8 cellular contexts compared by ENCODE assay signal in the genomic region with DNA sequence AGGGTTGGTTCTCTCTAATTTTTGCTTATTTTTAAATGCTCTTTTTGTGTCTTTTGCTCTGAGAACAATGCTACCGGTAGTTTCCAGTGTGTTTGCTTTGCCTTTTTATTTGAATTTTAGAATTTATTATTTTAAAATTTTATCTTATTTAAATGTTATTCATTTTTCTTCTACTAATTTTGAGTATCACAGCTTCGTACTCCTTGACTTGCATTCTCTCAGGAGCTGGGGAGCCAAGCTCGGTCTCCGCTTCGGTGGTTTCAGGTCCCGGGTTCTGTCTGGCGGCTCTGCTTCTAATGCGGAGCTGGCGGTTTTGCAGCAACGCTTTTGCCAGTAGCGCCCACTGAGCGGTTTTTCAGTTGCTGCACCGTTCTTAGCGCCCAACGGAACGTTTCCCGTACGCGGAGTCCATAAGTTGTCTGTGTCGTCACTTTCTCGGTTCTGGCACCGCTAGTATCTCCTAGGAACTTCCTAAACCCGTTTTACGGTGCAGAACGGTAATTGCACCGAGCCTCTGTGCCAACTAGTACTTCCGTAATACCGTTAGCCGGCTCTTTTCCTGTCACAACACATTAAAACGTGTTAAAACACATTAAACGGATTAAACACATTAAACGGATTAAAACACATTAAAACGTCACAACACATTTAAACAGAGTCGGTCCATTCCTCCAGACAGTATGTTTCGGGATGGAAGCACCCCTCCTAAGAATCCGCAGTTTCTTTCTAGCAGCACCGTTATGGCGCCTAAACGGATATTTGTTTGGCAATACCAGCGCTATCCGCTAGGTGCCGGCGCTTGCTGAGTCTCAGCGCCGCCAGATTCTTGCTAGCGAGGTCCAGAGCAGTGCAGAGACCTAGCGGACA. TPM values are rescaled to one million over a fixed set of nuclear protein-coding genes. Genes with fewer than 3 reads are reported as not detected.
DNase-seq lines count a peak whose midpoint lies in the region; ATAC-seq and TF ChIP-seq lines count a peak whose summit lies in the region.

No MANE protein-coding gene starts in this region.

- H3K56ac ChIP-seq in IMR-90 (ENCODE audit: extremely low read depth, insufficient read depth, low read length): peak overlapping the region; percentile 100

- H3K4me1 Mint-ChIP-seq in T-helper 2 cell treated with Interferon-gamma antibody and Interleukin-4, amounts not matched to agents 5 μg/mL and 100 μg/mL, for 36 hours (ENCODE audit: low read depth): peaks cover 25% of the 10 kb centered on the region

- peaks cover 16 to 51% of the 10 kb centered on the region in 2 experiments for H3K79me1 ChIP-seq in IMR-90 (ENCODE audit: low read depth in 1 of 2, low read length in 2 of 2)

- TF ChIP-seq RAD21 in IMR-90 (IDR thresholded peaks at IDR 0.05; ENCODE audit: low read length): peak; percentile 67

- peak overlapping the region; percentile 98 for H3K4ac ChIP-seq in IMR-90 (ENCODE audit: low read depth, low read length)

- POLR2A ChIA-PET in IMR-90 (lab: Charles Lee; ENCODE audit: unreplicated experiment): interaction anchor here (0.5 to 1.6 kb wide), 8 partner anchors 13 to 398 kb away, joined by 3 to 16 read pairs (median 4); no protein-coding TSS in a partner anchor

- H4K5ac ChIP-seq in IMR-90 (ENCODE audit: low read depth, low read length): peak overlapping the region; percentile 93

- peak overlapping the region; percentile 94 to 98 for H4K8ac ChIP-seq in IMR-90 (ENCODE audit: low read depth in 2 of 2, low read length in 2 of 2)

- H3K4me3 ChIP-seq in IMR-90 (ENCODE audit: insufficient read depth, low read depth, low read length): peak overlapping the region; percentile 80
- peak overlapping the region; percentile 62 to 70 (median 67) for H3K4me3 ChIP-seq in skeletal muscle tissue (ENCODE audit: low read length in 3 of 3)

- H3K4me3 Mint-ChIP-seq in T-helper 2 cell treated with Interferon-gamma antibody and Interleukin-4, amounts not matched to agents 5 μg/mL and 100 μg/mL, for 36 hours: peak overlapping the region; percentile 95

- peak overlapping the region; percentile 99 for H2BK15ac ChIP-seq in IMR-90 (ENCODE audit: low read depth, low read length)

- CTCF ChIA-PET in IMR-90 (lab: Yijun Ruan, JAX): interaction anchor here (0.6 to 2.7 kb wide), 13 partner anchors 23 to 86 kb away, joined by 3 to 12 read pairs (median 4); no protein-coding TSS in a partner anchor

- peak overlapping the region; percentile 97 for H3K18ac ChIP-seq in IMR-90 (ENCODE audit: low read depth, low read length)

- no peaks in the 10 kb centered on the region for H3K27me3 ChIP-seq in IMR-90 (ENCODE audit: control insufficient read depth, insufficient read depth, low read length)
- H3K27me3 ChIP-seq in skeletal muscle tissue (ENCODE audit: control insufficient read depth in 3 of 3, insufficient read depth in 3 of 3, low read length in 3 of 3): peaks cover 32 to 91% (median 69%) of the 10 kb centered on the region in 3 donors

- H3K27me3 Mint-ChIP-seq in T-helper 2 cell treated with Interferon-gamma antibody and Interleukin-4, amounts not matched to agents 5 μg/mL and 100 μg/mL, for 36 hours (ENCODE audit: low read depth): no peaks in the 10 kb centered on the region

- H3K27ac Mint-ChIP-seq in T-helper 2 cell treated with Interferon-gamma antibody and Interleukin-4, amounts not matched to agents 5 μg/mL and 100 μg/mL, for 36 hours: peak overlapping the region; percentile 98

- H3K9me1 ChIP-seq in IMR-90 (ENCODE audit: insufficient read depth, low read length): peaks cover 4% of the 10 kb centered on the region; the same call in 1 of the 2 replicates

- TF ChIP-seq CTCF in IMR-90 (conservative IDR thresholded peaks at IDR 0.05; ENCODE audit: low read depth, low read length): peak; percentile 85

- no peaks in the 10 kb centered on the region for H4K20me1 ChIP-seq in IMR-90 (ENCODE audit: insufficient read depth, low read length)

- H2BK5ac ChIP-seq in IMR-90 (ENCODE audit: low read depth, low read length, poor library complexity, severe bottlenecking): peak overlapping the region; percentile 98

- ATAC-seq in GM21447 (IDR thresholded peaks at IDR 0.05; ENCODE audit: unreplicated experiment) (peak; percentile 45), IMR-90 (ENCODE audit: low read depth) (peak; percentile 76)

- no peak; the same call in 1 of the 2 replicates for TF ChIP-seq POLR2A in IMR-90 (IDR thresholded peaks at IDR 0.05; ENCODE audit: low read depth, low read length)

- H2BK120ac ChIP-seq in IMR-90 (ENCODE audit: low read depth, low read length): peak overlapping the region; percentile 97

- H2AK9ac ChIP-seq in IMR-90 (replicated peaks; ENCODE audit: low read depth, low read length, poor library complexity): peak overlapping the region; percentile 74

- H3K4me2 ChIP-seq in IMR-90 (ENCODE audit: low read depth, low read length): peak overlapping the region; percentile 92

- H3K9ac ChIP-seq in IMR-90 (ENCODE audit: low read depth, low read length): peak overlapping the region; percentile 99
- peak overlapping the region; percentile 55 to 78 (median 57) for H3K9ac ChIP-seq in skeletal muscle tissue (ENCODE audit: low read depth in 1 of 3, low read length in 3 of 3)

- in situ Hi-C loops in IMR-90 (cut with MboI; ENCODE audit: low sequenced_read_pairs): loop anchor here (5.0 to 10.0 kb wide), 2 partner anchors 42 to 80 kb away; no protein-coding TSS in a partner anchor

- WGBS in IMR-90 (ENCODE audit: extremely low coverage in 2 of 2, insufficient read length in 1 of 2), 2 experiments: 2% methylated on average over 44 of the region's 47 CpGs; no CpG with 5 or more reads in 1 of the 2 experiments

- H2BK20ac ChIP-seq in IMR-90 (ENCODE audit: low read depth, low read length): peak overlapping the region; percentile 93

- H3K27ac ChIP-seq in IMR-90 (ENCODE audit: insufficient read depth, low read length) (peak overlapping the region; percentile 100), skeletal muscle tissue (ENCODE audit: low read depth, low read length) (peak overlapping the region; percentile 96)

- peak overlapping the region; percentile 98 for H3K14ac ChIP-seq in IMR-90 (replicated peaks; ENCODE audit: low read depth, low read length)

- H2AK5ac ChIP-seq in IMR-90 (ENCODE audit: low read depth, low read length): peak overlapping the region; percentile 91

- intact Hi-C loops in IMR-90 (cut with micrococcal nuclease): loop anchor here (1.0 to 5.0 kb wide), 4 partner anchors 15 to 318 kb away; partner anchors contain the start of genes ANXA2R and HMGCS1

- H4K91ac ChIP-seq in IMR-90 (ENCODE audit: insufficient read depth, low read depth, low read length): peak overlapping the region; percentile 93

- peak; percentile 75 for DNase-seq in D341Med (ENCODE audit: low spot score)
- peak; percentile 93 for DNase-seq in IMR-90
- peak; percentile 88 for DNase-seq in T-helper 2 cell treated with Interferon-gamma antibody and Interleukin-4, amounts not matched to agents 5 μg/mL and 100 μg/mL, for 36 hours (ENCODE audit: low spot score)
- DNase-seq in astrocyte of the hippocampus (ENCODE audit: low read depth, low spot score): peak; percentile 96
- DNase-seq in iPS-NIHi11 (ENCODE audit: low spot score): peak; percentile 40
- DNase-seq in cerebellar nuclear complex (lab: John Stamatoyannopoulos, UW): no peak

- BruUV-seq in IMR-90 (replicated peaks; lab: Mats Ljungman, UMichigan): no TSS peak

- dilution Hi-C loops in IMR-90 (cut with HindIII; ENCODE audit: low sequenced_read_pairs, unreplicated experiment): no loop called here

- H3K9me3 Mint-ChIP-seq in T-helper 2 cell treated with Interferon-gamma antibody and Interleukin-4, amounts not matched to agents 5 μg/mL and 100 μg/mL, for 36 hours: no peaks in the 10 kb centered on the region

- peak overlapping the region; percentile 91 for H2AFZ ChIP-seq in IMR-90 (replicated peaks; ENCODE audit: low read length, poor library complexity)

- H3K4me1 ChIP-seq in IMR-90 (ENCODE audit: control insufficient read depth, insufficient read depth, low read length) (no peaks in the 10 kb centered on the region; the same call in 1 of the 2 replicates), skeletal muscle tissue (ENCODE audit: control insufficient read depth in 3 of 3, insufficient read depth in 3 of 3, low read length in 3 of 3) (peaks cover 10 to 25% (median 16%) of the 10 kb centered on the region in 3 donors)

- H3K23ac ChIP-seq in IMR-90 (ENCODE audit: low read depth, low read length): peak overlapping the region; percentile 99

- no peaks in the 10 kb centered on the region for H3K36me3 ChIP-seq in IMR-90 (ENCODE audit: control insufficient read depth, insufficient read depth, low read length)
- no peaks in the 10 kb centered on the region for H3K36me3 ChIP-seq in skeletal muscle tissue (ENCODE audit: control insufficient read depth in 3 of 3, insufficient read depth in 3 of 3, low read length in 3 of 3)

- H3K36me3 Mint-ChIP-seq in T-helper 2 cell treated with Interferon-gamma antibody and Interleukin-4, amounts not matched to agents 5 μg/mL and 100 μg/mL, for 36 hours (ENCODE audit: low read depth): peaks cover 10% of the 10 kb centered on the region

- H3K9me3 ChIP-seq in IMR-90 (ENCODE audit: control insufficient read depth, insufficient read depth, low read length) (no peaks in the 10 kb centered on the region), skeletal muscle tissue (ENCODE audit: control insufficient read depth in 3 of 3, low read length in 3 of 3) (no peaks in the 10 kb centered on the region)

TF ChIP-seq in IMR-90, 13 proteins besides CTCF, POLR2A, EP300 and RAD21:
- TF ChIP-seq CHD1 (IDR thresholded peaks at IDR 0.05; ENCODE audit: low read depth, low read length) (no peak; the same call in 1 of the 2 replicates), MXI1 (IDR thresholded peaks at IDR 0.05; ENCODE audit: borderline replicate concordance, low read depth, low read length) (no peak), CEBPB (IDR thresholded peaks at IDR 0.05; ENCODE audit: low read depth, low read length) (peak; percentile 53; the same call in 1 of the 2 replicates), USF2 (IDR thresholded peaks at IDR 0.05; ENCODE audit: low read depth, low read length) (no peak), MAZ (IDR thresholded peaks at IDR 0.05; ENCODE audit: borderline replicate concordance, low read depth, low read length) (peak; percentile 30; the same call in 1 of the 2 replicates), RFX5 (IDR thresholded peaks at IDR 0.05; ENCODE audit: low read depth, low read length) (no peak), SMC3 (IDR thresholded peaks at IDR 0.05; ENCODE audit: low read depth, low read length) (peak; percentile 57; the same call in 1 of the 2 replicates)

RNA-seq across cellular contexts. Expression of gene ANXA2R, which starts 45.6 kb away (rescaled TPM):
- total RNA-seq in IMR-90 (2012; rRNA removed) (1.3 and 1.4 TPM in 2 replicates), skeletal muscle tissue (1.6 TPM)
- polyA plus RNA-seq in IMR-90 (2012; rRNA removed): 2.5 and 3.6 TPM in 2 replicates
- 3.5 and 4.5 TPM in 2 replicates for polyA plus RNA-seq in IMR-90 (2012; cell fraction: cytosol; rRNA removed)
- polyA plus RNA-seq in IMR-90 (2012; cell fraction: nucleus; rRNA removed; ENCODE audit: low replicate concordance): 3.9 and 4.1 TPM in 2 replicates

Comparison
In these comparisons a context has a peak if more than half of its experiments do, and no peak if none do; other contexts are left out.
1. DNase-seq: peak in D341Med (single experiment), IMR-90 (single experiment), T-helper 2 cell treated with Interferon-gamma antibody and Interleukin-4, amounts not matched to agents 5 μg/mL and 100 μg/mL, for 36 hours (single experiment), astrocyte of the hippocampus (single experiment) and iPS-NIHi11 (single experiment); none in cerebellar nuclear complex (0 of 2).